7 cellular contexts compared by ENCODE assay signal in genomic region chr2:55843096-55843991, GRCh38.
DNase-seq lines count a peak whose midpoint lies in the region; ATAC-seq and TF ChIP-seq lines count a peak whose summit lies in the region.

No MANE protein-coding gene starts in this region.

- H3K4me1 Mint-ChIP-seq in HFFc6 (ENCODE audit: low read depth) = peaks cover 19% of the 10 kb centered on the region

- H3K27ac Mint-ChIP-seq in HFFc6 = no peak overlapping the region; the same call in none of the 2 replicates

- TF ChIP-seq CTCF in HFFc6 (IDR thresholded peaks at IDR 0.05) (no peak; the same call in 1 of the 2 replicates), PC-3 (conservative IDR thresholded peaks at IDR 0.05; ENCODE audit: low read depth, low read length) (no peak), fibroblast of villous mesenchyme (IDR thresholded peaks at IDR 0.05; ENCODE audit: insufficient read depth, low read depth, low read length) (no peak), tibial artery (IDR thresholded peaks at IDR 0.05) (no peak), GM20000 (IDR thresholded peaks at IDR 0.05; ENCODE audit: extremely low read depth, missing control alignments) (no peak)

- peak overlapping the region; percentile 60 for H3K9ac ChIP-seq in PC-3 (ENCODE audit: low read length)

- H3K4me1 ChIP-seq in PC-3 (ENCODE audit: insufficient read depth, low read length) = peaks cover 64% of the 10 kb centered on the region
- H3K4me1 ChIP-seq in tibial artery = peaks cover 0 to 46% (median 3%) of the 10 kb centered on the region in 4 donors

- no peaks in the 10 kb centered on the region for H3K9me3 Mint-ChIP-seq in HFFc6

- no peak for TF ChIP-seq POLR2A in GM18505 (IDR thresholded peaks at IDR 0.05; ENCODE audit: borderline replicate concordance, extremely low read depth, insufficient read depth, insufficient read length)

- intact Hi-C loops in PC-3 (cut with micrococcal nuclease) (loop anchor here (1.0 to 10.0 kb wide), 4 partner anchors 14 to 149 kb away; partner anchors contain the start of gene PNPT1), tibial artery (cut with DNase I; ENCODE audit: low total_unique reads) (no loop called here)

- peaks cover 13% of the 10 kb centered on the region for H3F3A ChIP-seq in PC-3 (ENCODE audit: low read length, unreplicated experiment)

- H3K36me3 Mint-ChIP-seq in HFFc6 (ENCODE audit: low read depth) = peaks cover 5% of the 10 kb centered on the region

- BruUV-seq in PC-3 (replicated peaks; lab: Mats Ljungman, UMichigan) = no TSS peak

- peak; percentile 99 for DNase-seq in HFFc6
- DNase-seq in PC-3 = peak; percentile 94
- peak; percentile 100 for DNase-seq in fibroblast of villous mesenchyme (ENCODE audit: low read depth)
- DNase-seq in tibial artery = no peak
- DNase-seq in GM20000 (ENCODE audit: low spot score) = no peak

- H3K9me3 ChIP-seq in PC-3 (ENCODE audit: low read length) = no peaks in the 10 kb centered on the region
- no peaks in the 10 kb centered on the region for H3K9me3 ChIP-seq in tibial artery

- POLR2A ChIA-PET in PC-3 (lab: Charles Lee; ENCODE audit: unreplicated experiment) = no interaction called here

- H3K27ac ChIP-seq in PC-3 (ENCODE audit: low read length) (peak overlapping the region; percentile 95), tibial artery (peak overlapping the region; percentile 11 to 20)

- ATAC-seq in PC-3 (peak; percentile 77), GM18505 (IDR thresholded peaks at IDR 0.05; ENCODE audit: unreplicated experiment) (no peak), GM19395 (IDR thresholded peaks at IDR 0.05; ENCODE audit: unreplicated experiment) (no peak)

- H3K79me2 ChIP-seq in PC-3 (ENCODE audit: low read length) = no peaks in the 10 kb centered on the region

- H3K9me2 ChIP-seq in PC-3 (replicated peaks; ENCODE audit: low read length) = no peaks in the 10 kb centered on the region

- no peaks in the 10 kb centered on the region for H3K27me3 Mint-ChIP-seq in HFFc6 (ENCODE audit: insufficient read depth)

- H3K4me2 ChIP-seq in PC-3 (ENCODE audit: low read length) = peak overlapping the region; percentile 67

- H3K27me3 ChIP-seq in PC-3 (ENCODE audit: low read length) (no peaks in the 10 kb centered on the region), tibial artery (no peaks in the 10 kb centered on the region)

- CTCF ChIA-PET in PC-3 (lab: Charles Lee) = interaction anchor here (0.5 kb wide), 2 partner anchors 564 to 1273 kb away, joined by 3 to 13 read pairs; no protein-coding TSS in a partner anchor

- H3K36me3 ChIP-seq in PC-3 (ENCODE audit: low read depth, low read length) (no peaks in the 10 kb centered on the region), tibial artery (no peaks in the 10 kb centered on the region)

- peak overlapping the region; percentile 48 for H2AFZ ChIP-seq in PC-3 (ENCODE audit: low read length)

- 0 out of 2 replicates have a peak overlapping the region, but pooled peaks have one; percentile 39 for H3K4me3 Mint-ChIP-seq in HFFc6

- no peak overlapping the region; the same call in 1 of the 2 replicates for H3K4me3 ChIP-seq in PC-3 (ENCODE audit: low read length)
- H3K4me3 ChIP-seq in fibroblast of villous mesenchyme (ENCODE audit: low read depth, low read length) = no peak overlapping the region
- no peak overlapping the region for H3K4me3 ChIP-seq in tibial artery

- no peaks in the 10 kb centered on the region for H4K20me1 ChIP-seq in PC-3 (ENCODE audit: low read length)

Comparison
In these comparisons a context has a peak if more than half of its experiments do, and no peak if none do; other contexts are left out.
1. DNase-seq: peak in HFFc6 (single experiment), PC-3 (single experiment) and fibroblast of villous mesenchyme (single experiment); none in tibial artery (0 of 2) and GM20000 (single experiment).